Comparison of ENCODE assay signal across 8 cellular contexts in genomic region chr3:15364078-15364477, GRCh38. TPM values are rescaled to one million over a fixed set of nuclear protein-coding genes. Genes with fewer than 3 reads are reported as not detected.
DNase-seq lines count a peak whose midpoint lies in the region; ATAC-seq and TF ChIP-seq lines count a peak whose summit lies in the region.
"Not testable (repeated sequence)": the region's sequence is repeated elsewhere in the genome, so short reads cannot be mapped to it uniquely, and the experiment has no call there.

No MANE protein-coding gene starts in this region.

- not testable (repeated sequence) for H3K27me3 Mint-ChIP-seq in activated CD4-positive, alpha-beta T cell treated with anti-CD3 and anti-CD28 coated beads, Interleukin-2, amount 10 ng/mL, durations not matched to agents 24 days and 14 days; naive B cell

- intact Hi-C loops in activated CD4-positive, alpha-beta T cell treated with anti-CD3 and anti-CD28 coated beads, Interleukin-2, amount 10 ng/mL, durations not matched to agents 24 days and 14 days (cut with micrococcal nuclease) = loop anchor here (5.0 kb wide), 1 partner anchor 273 kb away; no protein-coding TSS in a partner anchor
- intact Hi-C loops in testis (cut with DNase I; ENCODE audit: low total_unique reads) = not testable (repeated sequence)

- not testable (repeated sequence) for H3K36me3 Mint-ChIP-seq in activated CD4-positive, alpha-beta T cell treated with anti-CD3 and anti-CD28 coated beads, Interleukin-2, amount 10 ng/mL, durations not matched to agents 24 days and 14 days (ENCODE audit: low read depth); naive B cell

- not testable (repeated sequence) for H3K9me3 Mint-ChIP-seq in activated CD4-positive, alpha-beta T cell treated with anti-CD3 and anti-CD28 coated beads, Interleukin-2, amount 10 ng/mL, durations not matched to agents 24 days and 14 days; naive B cell

- TF ChIP-seq POLR2A in testis (IDR thresholded peaks at IDR 0.05) = not testable (repeated sequence)

- H3K36me3 ChIP-seq in testis (ENCODE audit: low read depth, missing control alignments) = not testable (repeated sequence)

- H3K9me3 ChIP-seq in testis = not testable (repeated sequence)

- peaks cover 22% of the 10 kb centered on the region for H3K4me1 ChIP-seq in testis

- H3K4me3 Mint-ChIP-seq in activated CD4-positive, alpha-beta T cell treated with anti-CD3 and anti-CD28 coated beads, Interleukin-2, amount 10 ng/mL, durations not matched to agents 24 days and 14 days = not testable (repeated sequence)
- peak overlapping the region in 3 of 8 donors; percentile 12 to 35 (median 30) for H3K4me3 Mint-ChIP-seq in naive B cell

- DNase-seq in DMS 273 treated with DMSO at 0.1 percent for 48 hours (lab: John Stamatoyannopoulos, UW) (peak; percentile 7), M059J (ENCODE audit: low read depth) (peak; percentile 72), NCI-H69 (lab: John Stamatoyannopoulos, UW) (peak; percentile 62), choroid plexus epithelial cell (ENCODE audit: low read depth) (peak; percentile 30), iris pigment epithelial cell (ENCODE audit: low read depth) (peak; percentile 12), testis (peak; percentile 40)
- not testable (repeated sequence) for DNase-seq in activated CD4-positive, alpha-beta T cell treated with anti-CD3 and anti-CD28 coated beads, Interleukin-2, amount 10 ng/mL, durations not matched to agents 24 days and 14 days; naive B cell

- peaks cover 40% of the 10 kb centered on the region for H3K4me1 Mint-ChIP-seq in activated CD4-positive, alpha-beta T cell treated with anti-CD3 and anti-CD28 coated beads, Interleukin-2, amount 10 ng/mL, durations not matched to agents 24 days and 14 days
- H3K4me1 Mint-ChIP-seq in naive B cell = peaks cover 57 to 88% (median 73%) of the 10 kb centered on the region in 3 donors

- not testable (repeated sequence) for ATAC-seq in naive B cell (ENCODE audit: low read depth in 2 of 2)

- peak overlapping the region; percentile 7 for H3K27ac Mint-ChIP-seq in activated CD4-positive, alpha-beta T cell treated with anti-CD3 and anti-CD28 coated beads, Interleukin-2, amount 10 ng/mL, durations not matched to agents 24 days and 14 days
- H3K27ac Mint-ChIP-seq in naive B cell = peak overlapping the region in 4 of 6 donors; percentile 5 to 86 (median 64)

- not testable (repeated sequence) for H3K27me3 ChIP-seq in testis

- not testable (repeated sequence) for TF ChIP-seq CTCF in choroid plexus epithelial cell (conservative IDR thresholded peaks at IDR 0.05; ENCODE audit: low read depth, low read length); testis (IDR thresholded peaks at IDR 0.05)

- H3K27ac ChIP-seq in testis = not testable (repeated sequence)

- WGBS in testis, 2 donors = 36 to 53% methylated on average over 6 of the region's 6 CpGs

- not testable (repeated sequence) for H3K4me3 ChIP-seq in choroid plexus epithelial cell (ENCODE audit: low read depth, low read length); testis

RNA-seq across cellular contexts. Expression of gene SH3BP5, which starts 31.7 kb away (rescaled TPM):
- 9.2 and 9.9 TPM in 2 replicates for total RNA-seq in M059J (2014; rRNA removed; shearing (Covaris generic))
- total RNA-seq in activated CD4-positive, alpha-beta T cell treated with anti-CD3 and anti-CD28 coated beads, Interleukin-2, amount 10 ng/mL, durations not matched to agents 24 days and 14 days = 19.5 and 19.8 TPM in 2 replicates
- polyA plus RNA-seq in naive B cell (ENCODE audit: low read depth in 6 of 6) = 100 to 1,000 TPM in 5 of 6 donors, 10 to 100 TPM in 1; 71.3 to 177 (median 131) TPM
- total RNA-seq in testis = 100 to 1,000 TPM; 102 to 126 TPM
- polyA plus RNA-seq in testis (ENCODE audit: insufficient read depth, low read depth, low replicate concordance) = 86.7 TPM
